In the genomic region with DNA sequence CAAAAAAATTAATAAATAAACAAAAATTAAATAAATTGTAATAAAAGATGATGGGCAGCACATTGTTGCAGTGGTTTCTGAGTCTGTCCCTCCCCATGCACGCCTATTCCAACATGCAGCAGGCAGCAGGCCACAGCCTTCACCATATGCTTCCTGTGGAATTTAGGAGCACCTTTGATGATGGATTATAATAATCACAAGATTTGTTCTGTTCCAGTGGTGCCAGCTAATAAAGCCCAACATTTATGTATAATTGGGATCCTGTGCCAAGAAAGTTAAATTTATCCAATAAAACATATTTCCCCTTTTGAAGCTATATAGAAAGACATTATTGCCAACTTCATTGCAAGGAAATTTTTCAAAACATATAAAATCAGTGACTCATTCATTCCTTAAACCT, we compare ENCODE assay signal across 34 cellular contexts.
"Had no signal": no experiment of that assay in that cellular context is flagged by ENCODE, and none has a peak within 500 bp of the region (broad histone marks: within the 10 kb centered on the region; RNA-seq: fewer than 3 reads in every experiment).

No MANE protein-coding gene starts in this region.

- DNase-seq: Karpas-422, Kasumi-1, KBM-7, KG1, MM.1S, MV-4-11, NCI-H1048, NCI-H1092, NCI-H1092 treated with DMSO at 0.1 percent for 48 hours, NCI-H1105, NCI-H1105 treated with DMSO at 0.1 percent for 48 hours, NCI-H1417, NCI-H1417 treated with DMSO at 0.1 percent for 48 hours, NCI-H1436, NCI-H1436 treated with DMSO at 0.1 percent for 48 hours, NCI-H146, NCI-H1694, NCI-H1694 treated with DMSO at 0.1 percent for 48 hours, NCI-H187, NCI-H187 treated with DMSO at 0.1 percent for 48 hours, NCI-H1930, NCI-H2029, NCI-H2029 treated with DMSO at 0.1 percent for 48 hours, NCI-H2081, NCI-H2081 treated with DMSO at 0.1 percent for 48 hours, NCI-H2107, NCI-H2171, NCI-H2171 treated with DMSO at 0.1 percent for 48 hours, NCI-H2227 treated with DMSO at 0.1 percent for 48 hours, NCI-H226, NCI-H345, NCI-H446, NCI-H446 treated with DMSO at 0.1 percent for 48 hours, NCI-H510A had no signal
